Comparison of ENCODE assay signal across 8 cellular contexts in genomic region chr1:92081031-92081430, GRCh38. TPM values are rescaled to one million over a fixed set of nuclear protein-coding genes. Genes with fewer than 3 reads are reported as not detected.
DNase-seq lines count a peak whose midpoint lies in the region; ATAC-seq, FAIRE-seq and TF ChIP-seq lines count a peak whose summit lies in the region.

No MANE protein-coding gene starts in this region.

- H3K9me3 ChIP-seq in heart right ventricle (peaks cover 0 to 20% (median 11%) of the 10 kb centered on the region in 11 donors), uterus (no peaks in the 10 kb centered on the region)

- peaks cover 0 to 13% (median 6%) of the 10 kb centered on the region in 9 donors for H3K4me1 ChIP-seq in heart right ventricle
- no peaks in the 10 kb centered on the region for H3K4me1 ChIP-seq in uterus

- TF ChIP-seq CTCF in heart right ventricle (IDR thresholded peaks at IDR 0.05) (no peak), bronchial epithelial cell (IDR thresholded peaks at IDR 0.05; ENCODE audit: insufficient read depth, low read length, severe bottlenecking) (no peak), uterus (IDR thresholded peaks at IDR 0.05) (no peak)

- no peak for FAIRE-seq in bronchial epithelial cell (lab: Jason Lieb, UNC)

- ATAC-seq in heart right ventricle (no peak), left cardiac atrium (no peak)

- WGBS in heart right ventricle, 2 donors = 31 to 36% methylated on average over 4 of the region's 4 CpGs

- no peak for TF ChIP-seq POLR2A in uterus (IDR thresholded peaks at IDR 0.05)

- H3K27me3 ChIP-seq in heart right ventricle (no peaks in the 10 kb centered on the region), bronchial epithelial cell (ENCODE audit: control insufficient read depth, insufficient read depth, low read length) (no peaks in the 10 kb centered on the region), uterus (no peaks in the 10 kb centered on the region)

- H3K36me3 ChIP-seq in heart right ventricle (no peaks in the 10 kb centered on the region), bronchial epithelial cell (ENCODE audit: control insufficient read depth, insufficient read depth, low read length) (no peaks in the 10 kb centered on the region), uterus (no peaks in the 10 kb centered on the region)

- intact Hi-C loops in heart right ventricle (cut with DNase I) = no loop called here
- intact Hi-C loops in left cardiac atrium (cut with DNase I) = no loop called here
- intact Hi-C loops in uterus (cut with DNase I; ENCODE audit: low total_unique reads) = no loop called here

- DNase-seq in heart right ventricle = no peak
- DNase-seq in left cardiac atrium = no peak
- no peak for DNase-seq in bronchial epithelial cell (ENCODE audit: low read depth)
- DNase-seq in midbrain (lab: John Stamatoyannopoulos, UW) = peak; percentile 30
- DNase-seq in uterus = no peak
- no peak for DNase-seq in iPS-NIHi11 (ENCODE audit: low spot score)
- no peak for DNase-seq in stimulated activated CD4-positive, alpha-beta T cell treated with anti-CD3 and anti-CD28 coated beads, Interleukin-2, amount 100 ng/mL, for 24 hours
- no peak for DNase-seq in activated CD8-positive, alpha-beta memory T cell treated with anti-CD3 and anti-CD28 coated beads, Interleukin-2, amount 50 U/mL, for 48 hours

- peak overlapping the region; percentile 58 to 94 (median 76) for H3K4me3 ChIP-seq in heart right ventricle
- H3K4me3 ChIP-seq in bronchial epithelial cell (ENCODE audit: low read depth, low read length) = peak overlapping the region; percentile 85
- peak overlapping the region; percentile 66 to 67 for H3K4me3 ChIP-seq in uterus

- H3K27ac ChIP-seq in heart right ventricle (peak overlapping the region in 8 of 10 donors; percentile 11 to 85 (median 74)), uterus (peak overlapping the region; percentile 84 to 87)

RNA-seq across cellular contexts. Expression of gene BTBD8, which starts 0.9 kb away (rescaled TPM):
- 1 to 10 TPM; 2.9 to 6.1 (median 4.4) TPM for total RNA-seq in heart right ventricle
- 1 to 10 TPM in 1 of 2 donors, under 1 TPM in 1; 0.30 to 2.0 TPM for polyA plus RNA-seq in heart right ventricle
- 1 to 10 TPM; 2.0 to 4.5 TPM for total RNA-seq in left cardiac atrium
- 2.6 and 4.1 TPM in 2 replicates for total RNA-seq in bronchial epithelial cell
- 10 to 100 TPM in 1 of 4 donors, 1 to 10 TPM in 3; 3.7 to 15.2 (median 4.5) TPM for total RNA-seq in uterus

RNA-seq across cellular contexts. Expression of gene SETSIP, which starts 5.8 kb away (rescaled TPM):
- total RNA-seq in heart right ventricle (not detected), left cardiac atrium (not detected), bronchial epithelial cell (0.13 and 0.26 TPM in 2 replicates), uterus (not detected)
- polyA plus RNA-seq in heart right ventricle = not detected

RNA-seq across cellular contexts. Expression of gene EPHX4, which starts 51.2 kb away (rescaled TPM):
- total RNA-seq in heart right ventricle = under 1 TPM in 5 of 10 donors, not detected in 5; 0.22 to 0.38 (median 0.32) TPM
- polyA plus RNA-seq in heart right ventricle = under 1 TPM in 1 of 2 donors, not detected in 1; 0.20 TPM
- total RNA-seq in left cardiac atrium = under 1 TPM in 1 of 2 donors, not detected in 1; 0.15 TPM
- total RNA-seq in bronchial epithelial cell = 0.13 and 0.26 TPM in 2 replicates
- 1 to 10 TPM in 2 of 4 donors, not detected in 2; 1.5 to 2.6 TPM for total RNA-seq in uterus
